17 cellular contexts compared by ENCODE assay signal in the genomic region with DNA sequence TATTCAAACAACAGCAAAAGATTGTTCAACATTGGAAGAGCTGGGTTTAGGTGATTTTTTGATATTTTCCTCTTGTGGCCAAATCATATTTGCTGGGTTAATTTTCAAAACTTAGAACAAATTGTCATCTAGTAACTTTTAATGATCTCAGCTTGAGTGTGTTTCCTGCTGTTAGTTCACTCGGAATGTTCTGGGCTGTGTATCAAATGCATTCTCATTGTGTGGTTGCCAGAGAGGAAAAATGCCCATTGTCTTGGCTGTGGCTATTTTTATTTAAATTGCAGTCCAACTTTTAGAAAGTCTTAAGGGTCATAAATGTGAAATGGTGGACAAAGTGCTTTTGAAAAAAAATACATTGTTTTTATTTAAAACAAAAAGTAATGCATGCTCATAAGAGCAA.
DNase-seq lines count a peak whose midpoint lies in the region; ATAC-seq, FAIRE-seq and TF ChIP-seq lines count a peak whose summit lies in the region.
"Had no signal": no experiment of that assay in that cellular context is flagged by ENCODE, and none has a peak within 500 bp of the region (broad histone marks: within the 10 kb centered on the region; RNA-seq: fewer than 3 reads in every experiment).

No MANE protein-coding gene starts in this region.

- H3K9ac ChIP-seq in HUES48 (ENCODE audit: low read depth, low read length) = no peak overlapping the region

- no peaks in the 10 kb centered on the region for H3K36me3 Mint-ChIP-seq in activated CD8-positive, alpha-beta T cell treated with anti-CD3 and anti-CD28 coated beads, Interleukin-2, amount 10 ng/mL, durations not matched to agents 7 days and 5 days (ENCODE audit: low read depth)
- H3K36me3 Mint-ChIP-seq: activated naive CD4-positive, alpha-beta T cell treated with anti-CD3 and anti-CD28 coated beads, Interleukin-2, amount 50 U/mL, for 24 hours; natural killer cell had no signal

- CTCF ChIA-PET in activated CD8-positive, alpha-beta T cell treated with anti-CD3 and anti-CD28 coated beads, Interleukin-2, amount 10 ng/mL, durations not matched to agents 7 days and 5 days (lab: Charles Lee) = no interaction called here

- H3K9me3 Mint-ChIP-seq in activated CD8-positive, alpha-beta T cell treated with anti-CD3 and anti-CD28 coated beads, Interleukin-2, amount 10 ng/mL, durations not matched to agents 7 days and 5 days (ENCODE audit: insufficient read depth) = no peaks in the 10 kb centered on the region
- H3K9me3 Mint-ChIP-seq: activated naive CD4-positive, alpha-beta T cell treated with anti-CD3 and anti-CD28 coated beads, Interleukin-2, amount 50 U/mL, for 24 hours had no signal

- no peak for ATAC-seq in activated CD8-positive, alpha-beta T cell treated with anti-CD3 and anti-CD28 coated beads, Interleukin-2, amount 10 ng/mL, durations not matched to agents 7 days and 5 days
- ATAC-seq: natural killer cell had no signal

- no peaks in the 10 kb centered on the region for H3K36me3 ChIP-seq in HUES48 (ENCODE audit: control insufficient read depth, insufficient read depth, low read length)
- H3K36me3 ChIP-seq: HAP-1 had no signal

- no peak overlapping the region for H3K4me3 Mint-ChIP-seq in activated CD8-positive, alpha-beta T cell treated with anti-CD3 and anti-CD28 coated beads, Interleukin-2, amount 10 ng/mL, durations not matched to agents 7 days and 5 days
- H3K4me3 Mint-ChIP-seq: activated naive CD4-positive, alpha-beta T cell treated with anti-CD3 and anti-CD28 coated beads, Interleukin-2, amount 50 U/mL, for 24 hours; natural killer cell had no signal

- TF ChIP-seq CTCF in GM13977 (IDR thresholded peaks at IDR 0.05; ENCODE audit: extremely low read depth, insufficient read depth, missing control alignments) = no peak

- H3K27ac ChIP-seq in HUES48 (ENCODE audit: low read depth, low read length) (peak overlapping the region; percentile 34), layer of hippocampus (ENCODE audit: low read depth, low read length) (peak overlapping the region; percentile 42)

- DNase-seq in stromal cell of bone marrow (ENCODE audit: low read depth) = peak; percentile 55
- DNase-seq in hippocampal formation (lab: John Stamatoyannopoulos, UW) = no peak
- no peak for DNase-seq in activated CD8-positive, alpha-beta T cell treated with anti-CD3 and anti-CD28 coated beads, Interleukin-2, amount 10 ng/mL, durations not matched to agents 7 days and 5 days
- no peak for DNase-seq in HCEC 1CT
- no peak for DNase-seq in GM13977 (ENCODE audit: low spot score)
- DNase-seq: activated CD8-positive, alpha-beta memory T cell treated with anti-CD3 and anti-CD28 coated beads for 24 hours; Calu3; KBM-7; natural killer cell; NCI-H2081 treated with DMSO at 0.1 percent for 48 hours; OCI-M1 had no signal

- in situ Hi-C loops in GM13977 (cut with MboI; ENCODE audit: low pct_unique_long_range_greater_than_20kb, low sequenced_read_pairs, unreplicated experiment) = no loop called here

- H3K4me3 ChIP-seq in HUES48 (ENCODE audit: low read depth, low read length) = no peak overlapping the region
- H3K4me3 ChIP-seq: HAP-1 had no signal

- no peaks in the 10 kb centered on the region for H3K9me3 ChIP-seq in HUES48 (ENCODE audit: control insufficient read depth, insufficient read depth, low read length)
- H3K9me3 ChIP-seq: HAP-1 had no signal

- no peaks in the 10 kb centered on the region for H3K4me1 Mint-ChIP-seq in activated CD8-positive, alpha-beta T cell treated with anti-CD3 and anti-CD28 coated beads, Interleukin-2, amount 10 ng/mL, durations not matched to agents 7 days and 5 days (ENCODE audit: low read depth)
- H3K4me1 Mint-ChIP-seq: activated naive CD4-positive, alpha-beta T cell treated with anti-CD3 and anti-CD28 coated beads, Interleukin-2, amount 50 U/mL, for 24 hours; natural killer cell had no signal

- no peak overlapping the region for H3K27ac Mint-ChIP-seq in activated CD8-positive, alpha-beta T cell treated with anti-CD3 and anti-CD28 coated beads, Interleukin-2, amount 10 ng/mL, durations not matched to agents 7 days and 5 days
- H3K27ac Mint-ChIP-seq: activated naive CD4-positive, alpha-beta T cell treated with anti-CD3 and anti-CD28 coated beads, Interleukin-2, amount 50 U/mL, for 24 hours; natural killer cell had no signal

- H3K27me3 ChIP-seq in HUES48 (ENCODE audit: control insufficient read depth, insufficient read depth, low read length) = peaks cover 15% of the 10 kb centered on the region
- no peaks in the 10 kb centered on the region for H3K27me3 ChIP-seq in layer of hippocampus (ENCODE audit: control insufficient read depth, insufficient read depth, low read length)

- peaks cover 31% of the 10 kb centered on the region for H3K4me1 ChIP-seq in HUES48 (ENCODE audit: control insufficient read depth, insufficient read depth, low read length)

- peak; percentile 21 for FAIRE-seq in endometrium (lab: Jason Lieb, UNC)
- FAIRE-seq: GM19239 had no signal

- POLR2A ChIA-PET in activated CD8-positive, alpha-beta T cell treated with anti-CD3 and anti-CD28 coated beads, Interleukin-2, amount 10 ng/mL, durations not matched to agents 7 days and 5 days (lab: Charles Lee) = no interaction called here

- no peaks in the 10 kb centered on the region for H3K27me3 Mint-ChIP-seq in activated CD8-positive, alpha-beta T cell treated with anti-CD3 and anti-CD28 coated beads, Interleukin-2, amount 10 ng/mL, durations not matched to agents 7 days and 5 days (ENCODE audit: low read depth)
- H3K27me3 Mint-ChIP-seq: activated naive CD4-positive, alpha-beta T cell treated with anti-CD3 and anti-CD28 coated beads, Interleukin-2, amount 50 U/mL, for 24 hours had no signal
